ENCODE assay signal across 16 cellular contexts in the genomic region with DNA sequence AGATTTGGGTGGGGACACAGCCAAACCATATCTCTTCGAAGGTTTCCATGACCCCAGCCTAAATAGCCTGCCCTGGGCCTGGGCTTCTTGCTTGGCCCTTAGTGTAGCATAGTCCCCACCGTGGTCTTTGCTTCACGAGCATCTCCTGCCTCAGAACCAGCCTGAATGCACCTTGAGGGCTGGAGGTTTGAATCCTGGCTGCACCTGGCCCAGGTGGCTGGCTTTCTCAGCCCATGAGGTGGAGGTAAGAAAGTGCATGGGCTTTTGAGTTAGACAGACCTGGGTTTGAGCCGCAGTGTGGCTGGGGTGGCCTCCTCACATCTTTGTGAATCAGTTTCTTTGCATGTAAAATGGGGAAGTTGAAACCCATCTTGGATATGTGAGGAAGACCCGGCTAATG. TPM values are rescaled to one million over a fixed set of nuclear protein-coding genes. Genes with fewer than 3 reads are reported as not detected.
A peak's percentile ranks its signal among the peaks of the same experiment; 100 is the strongest.
DNase-seq lines count a peak whose midpoint lies in the region; ATAC-seq and TF ChIP-seq lines count a peak whose summit lies in the region.
"Had no signal": no experiment of that assay in that cellular context is flagged by ENCODE, and none has a peak within 500 bp of the region (broad histone marks: within the 10 kb centered on the region; RNA-seq: fewer than 3 reads in every experiment).

No MANE protein-coding gene starts in this region.

- H3K9ac ChIP-seq in endodermal cell (ENCODE audit: extremely low read depth, low read length, poor library complexity, severe bottlenecking), result no peak overlapping the region

- H3K4me1 Mint-ChIP-seq in WTC11 (no peaks in the 10 kb centered on the region; the same call in 1 of the 2 replicates), nephron (peaks cover 34% of the 10 kb centered on the region), endodermal cell (peaks cover 3% of the 10 kb centered on the region)

- CTCF ChIA-PET in WTC11 (lab: Charles Lee), result interaction anchor here (1.0 to 2.4 kb wide), 3 partner anchors 9 to 12 kb away, joined by 3 to 21 read pairs (median 3); no protein-coding TSS in a partner anchor

- H3K27ac ChIP-seq in left ventricle myocardium inferior (replicated peaks), result no peak overlapping the region
- H3K27ac ChIP-seq in aorta (ENCODE audit: low read depth in 1 of 2, low read length in 2 of 2), result no peak overlapping the region
- no peak overlapping the region for H3K27ac ChIP-seq in endodermal cell (ENCODE audit: low read depth, low read length)
- H3K27ac ChIP-seq: HL-60 had no signal

- H3K27me3 Mint-ChIP-seq in WTC11 (ENCODE audit: low read depth), result no peaks in the 10 kb centered on the region; the same call in 1 of the 2 replicates
- peaks cover 25% of the 10 kb centered on the region for H3K27me3 Mint-ChIP-seq in nephron (ENCODE audit: low read depth)
- peaks cover 2% of the 10 kb centered on the region for H3K27me3 Mint-ChIP-seq in endodermal cell (ENCODE audit: insufficient read depth)

- POLR2A ChIA-PET in WTC11 (lab: Charles Lee), result no interaction called here

- TF ChIP-seq CTCF in left ventricle myocardium inferior (IDR thresholded peaks at IDR 0.05; ENCODE audit: borderline replicate concordance) (no peak), WTC11 (IDR thresholded peaks at IDR 0.05) (no peak), nephron (IDR thresholded peaks at IDR 0.05; ENCODE audit: unreplicated experiment in 3 of 3) (no peak), endodermal cell (conservative IDR thresholded peaks at IDR 0.05) (no peak)

- intact Hi-C loops in Right ventricle myocardium superior (cut with DNase I), result no loop called here
- intact Hi-C loops in left ventricle myocardium inferior (cut with micrococcal nuclease), result no loop called here
- intact Hi-C loops in aorta (cut with DNase I), result no loop called here

- H3K27me3 ChIP-seq in left ventricle myocardium inferior (ENCODE audit: low read depth) (peaks cover 26% of the 10 kb centered on the region), aorta (ENCODE audit: control insufficient read depth in 1 of 2, insufficient read depth in 2 of 2, low read length in 1 of 2) (no peaks in the 10 kb centered on the region), endodermal cell (ENCODE audit: control insufficient read depth, insufficient read depth, low read length, poor library complexity, severe bottlenecking) (no peaks in the 10 kb centered on the region)

- H3K27ac Mint-ChIP-seq in WTC11, result no peak overlapping the region
- H3K27ac Mint-ChIP-seq in nephron, result peak overlapping the region; percentile 65 to 94 (median 87)
- H3K27ac Mint-ChIP-seq in endodermal cell, result no peak overlapping the region
- H3K27ac Mint-ChIP-seq: CD8-positive, alpha-beta T cell had no signal

- no peak overlapping the region for H3K4me3 ChIP-seq in left ventricle myocardium inferior
- H3K4me3 ChIP-seq in aorta (ENCODE audit: low read length in 2 of 2), result no peak overlapping the region
- no peak overlapping the region for H3K4me3 ChIP-seq in endodermal cell (ENCODE audit: low read length)

- H3K4me1 ChIP-seq in left ventricle myocardium inferior, result peaks cover 9% of the 10 kb centered on the region
- H3K4me1 ChIP-seq in aorta (ENCODE audit: control insufficient read depth in 1 of 2, insufficient read depth in 2 of 2, low read length in 2 of 2), result no peaks in the 10 kb centered on the region
- no peaks in the 10 kb centered on the region for H3K4me1 ChIP-seq in endodermal cell (ENCODE audit: control insufficient read depth, insufficient read depth, low read length)

- H3K36me3 ChIP-seq in left ventricle myocardium inferior (no peaks in the 10 kb centered on the region), aorta (ENCODE audit: control insufficient read depth in 1 of 2, insufficient read depth in 2 of 2, low read length in 1 of 2) (no peaks in the 10 kb centered on the region), endodermal cell (ENCODE audit: control insufficient read depth, insufficient read depth, low read length) (no peaks in the 10 kb centered on the region)

- ATAC-seq in Right ventricle myocardium superior (ENCODE audit: poor library complexity) (no peak), WTC11 (no peak), aorta (ENCODE audit: low FRiP score) (no peak), GM18498 (IDR thresholded peaks at IDR 0.05; ENCODE audit: unreplicated experiment) (no peak)
- ATAC-seq: CD8-positive, alpha-beta T cell; HCT116 had no signal

- H3K9me3 Mint-ChIP-seq in WTC11, result peaks cover 3% of the 10 kb centered on the region; the same call in 1 of the 2 replicates
- H3K9me3 Mint-ChIP-seq in nephron, result no peaks in the 10 kb centered on the region
- peaks cover 2% of the 10 kb centered on the region for H3K9me3 Mint-ChIP-seq in endodermal cell
- H3K9me3 Mint-ChIP-seq: CD8-positive, alpha-beta T cell had no signal

- H3K9me3 ChIP-seq in left ventricle myocardium inferior (replicated peaks) (no peaks in the 10 kb centered on the region), aorta (ENCODE audit: control insufficient read depth, low read length) (no peaks in the 10 kb centered on the region), endodermal cell (ENCODE audit: control insufficient read depth, low read length) (no peaks in the 10 kb centered on the region)

- 90 to 92% methylated on average over 5 of the region's 5 CpGs for WGBS in aorta, 2 donors
- WGBS in endodermal cell (ENCODE audit: insufficient coverage in 1 of 2, insufficient read length in 1 of 2), 2 experiments, result 86 to 91% methylated on average over 4 to 5 of the region's 5 CpGs

- H3K4me3 Mint-ChIP-seq in WTC11 (no peak overlapping the region), nephron (no peak overlapping the region), endodermal cell (no peak overlapping the region)
- H3K4me3 Mint-ChIP-seq: CD8-positive, alpha-beta T cell had no signal

- DNase-seq in Right ventricle myocardium superior, result peak; percentile 10
- DNase-seq in left ventricle myocardium inferior, result no peak
- peak; percentile 1 for DNase-seq in WTC11 (ENCODE audit: low spot score)
- peak; percentile 34 to 56 for DNase-seq in aorta
- DNase-seq in endodermal cell, result no peak
- DNase-seq: ACHN; C1 segment of cervical spinal cord; CD8-positive, alpha-beta T cell; COR-L47; DMS153; DMS79 treated with DMSO at 0.1 percent for 48 hours; EL had no signal

- H3K36me3 Mint-ChIP-seq in WTC11, result no peaks in the 10 kb centered on the region
- H3K36me3 Mint-ChIP-seq in nephron (ENCODE audit: low read depth), result no peaks in the 10 kb centered on the region
- no peaks in the 10 kb centered on the region for H3K36me3 Mint-ChIP-seq in endodermal cell (ENCODE audit: low read depth)
- H3K36me3 Mint-ChIP-seq: CD8-positive, alpha-beta T cell had no signal

TF ChIP-seq in WTC11, 78 proteins besides CTCF, POLR2A, EP300 and RAD21 (continues in another document):
- no peak for TF ChIP-seq CREB1 (CRISPR knock-in tag; IDR thresholded peaks at IDR 0.05)
- TF ChIP-seq, protein P1, sequence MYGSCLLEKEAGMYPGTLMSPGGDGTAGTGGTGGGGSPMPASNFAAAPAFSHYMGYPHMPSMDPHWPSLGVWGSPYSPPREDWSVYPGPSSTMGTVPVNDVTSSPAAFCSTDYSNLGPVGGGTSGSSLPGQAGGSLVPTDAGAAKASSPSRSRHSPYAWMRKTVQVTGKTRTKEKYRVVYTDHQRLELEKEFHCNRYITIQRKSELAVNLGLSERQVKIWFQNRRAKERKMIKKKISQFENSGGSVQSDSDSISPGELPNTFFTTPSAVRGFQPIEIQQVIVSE (CRISPR knock-in tag; IDR thresholded peaks at IDR 0.05; ENCODE audit: borderline replicate concordance), result no peak
- TF ChIP-seq EMX1 (CRISPR knock-in tag; IDR thresholded peaks at IDR 0.05), result no peak
- no peak for TF ChIP-seq MYBL2 (CRISPR knock-in tag; IDR thresholded peaks at IDR 0.05)
- TF ChIP-seq, protein P2, sequence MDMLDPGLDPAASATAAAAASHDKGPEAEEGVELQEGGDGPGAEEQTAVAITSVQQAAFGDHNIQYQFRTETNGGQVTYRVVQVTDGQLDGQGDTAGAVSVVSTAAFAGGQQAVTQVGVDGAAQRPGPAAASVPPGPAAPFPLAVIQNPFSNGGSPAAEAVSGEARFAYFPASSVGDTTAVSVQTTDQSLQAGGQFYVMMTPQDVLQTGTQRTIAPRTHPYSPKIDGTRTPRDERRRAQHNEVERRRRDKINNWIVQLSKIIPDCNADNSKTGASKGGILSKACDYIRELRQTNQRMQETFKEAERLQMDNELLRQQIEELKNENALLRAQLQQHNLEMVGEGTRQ (CRISPR knock-in tag; IDR thresholded peaks at IDR 0.05), result no peak
- TF ChIP-seq, protein P3, sequence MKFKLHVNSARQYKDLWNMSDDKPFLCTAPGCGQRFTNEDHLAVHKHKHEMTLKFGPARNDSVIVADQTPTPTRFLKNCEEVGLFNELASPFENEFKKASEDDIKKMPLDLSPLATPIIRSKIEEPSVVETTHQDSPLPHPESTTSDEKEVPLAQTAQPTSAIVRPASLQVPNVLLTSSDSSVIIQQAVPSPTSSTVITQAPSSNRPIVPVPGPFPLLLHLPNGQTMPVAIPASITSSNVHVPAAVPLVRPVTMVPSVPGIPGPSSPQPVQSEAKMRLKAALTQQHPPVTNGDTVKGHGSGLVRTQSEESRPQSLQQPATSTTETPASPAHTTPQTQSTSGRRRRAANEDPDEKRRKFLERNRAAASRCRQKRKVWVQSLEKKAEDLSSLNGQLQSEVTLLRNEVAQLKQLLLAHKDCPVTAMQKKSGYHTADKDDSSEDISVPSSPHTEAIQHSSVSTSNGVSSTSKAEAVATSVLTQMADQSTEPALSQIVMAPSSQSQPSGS (CRISPR knock-in tag; IDR thresholded peaks at IDR 0.05; ENCODE audit: borderline replicate concordance, low read depth), result no peak
- TF ChIP-seq, protein P4, sequence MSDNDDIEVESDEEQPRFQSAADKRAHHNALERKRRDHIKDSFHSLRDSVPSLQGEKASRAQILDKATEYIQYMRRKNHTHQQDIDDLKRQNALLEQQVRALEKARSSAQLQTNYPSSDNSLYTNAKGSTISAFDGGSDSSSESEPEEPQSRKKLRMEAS (CRISPR knock-in tag; IDR thresholded peaks at IDR 0.05), result no peak
- no peak for TF ChIP-seq SOX15 (CRISPR knock-in tag; IDR thresholded peaks at IDR 0.05)
- TF ChIP-seq, protein P5, sequence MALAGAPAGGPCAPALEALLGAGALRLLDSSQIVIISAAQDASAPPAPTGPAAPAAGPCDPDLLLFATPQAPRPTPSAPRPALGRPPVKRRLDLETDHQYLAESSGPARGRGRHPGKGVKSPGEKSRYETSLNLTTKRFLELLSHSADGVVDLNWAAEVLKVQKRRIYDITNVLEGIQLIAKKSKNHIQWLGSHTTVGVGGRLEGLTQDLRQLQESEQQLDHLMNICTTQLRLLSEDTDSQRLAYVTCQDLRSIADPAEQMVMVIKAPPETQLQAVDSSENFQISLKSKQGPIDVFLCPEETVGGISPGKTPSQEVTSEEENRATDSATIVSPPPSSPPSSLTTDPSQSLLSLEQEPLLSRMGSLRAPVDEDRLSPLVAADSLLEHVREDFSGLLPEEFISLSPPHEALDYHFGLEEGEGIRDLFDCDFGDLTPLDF (CRISPR knock-in tag; IDR thresholded peaks at IDR 0.05), result no peak
- TF ChIP-seq FOXP1 (CRISPR knock-in tag; IDR thresholded peaks at IDR 0.05; ENCODE audit: borderline replicate concordance), result no peak

RNA-seq across cellular contexts. Expression of gene PCBD1, which starts 24.2 kb away (rescaled TPM):
- total RNA-seq in Right ventricle myocardium superior (142 TPM), left ventricle myocardium inferior (123 TPM), WTC11 (2021) (32.5 to 44.2 TPM (median 41.8 TPM) in 3 replicates), aorta (10 to 100 TPM; 46.0 to 49.1 TPM), endodermal cell (100 to 1,000 TPM; 168 to 183 TPM)
- 10 to 100 TPM; 65.7 to 84.3 TPM for polyA plus RNA-seq in aorta
- polyA plus RNA-seq in endodermal cell (2013, experiment 1 of 2), result 61.9 TPM
- polyA plus RNA-seq in endodermal cell (2013, experiment 2 of 2), result 54.4 TPM

Comparison
In these comparisons a context has a peak if more than half of its experiments do, and no peak if none do; other contexts are left out.
1. DNase-seq: peak in Right ventricle myocardium superior (single experiment), WTC11 (single experiment) and aorta (2 of 2); none in left ventricle myocardium inferior (single experiment) and endodermal cell (single experiment).
2. H3K27ac Mint-ChIP-seq: peak in nephron (3 of 3); none in WTC11 (single experiment) and endodermal cell (single experiment).